2 cellular contexts compared by ENCODE assay signal in genomic region chr5:10656176-10656830, GRCh38.
TF ChIP-seq lines count a peak whose summit lies in the region.

No MANE protein-coding gene starts in this region.

TF ChIP-seq in IMR-90, 13 proteins besides CTCF, POLR2A, EP300 and RAD21:
- no peak for TF ChIP-seq SMC3 (IDR thresholded peaks at IDR 0.05; ENCODE audit: low read depth, low read length)
- no peak for TF ChIP-seq MXI1 (IDR thresholded peaks at IDR 0.05; ENCODE audit: borderline replicate concordance, low read depth, low read length)
- TF ChIP-seq RFX5 (IDR thresholded peaks at IDR 0.05; ENCODE audit: low read depth, low read length), result no peak
- no peak for TF ChIP-seq BHLHE40 (IDR thresholded peaks at IDR 0.05; ENCODE audit: low read depth, low read length)
- TF ChIP-seq FOS (IDR thresholded peaks at IDR 0.05; ENCODE audit: low read depth, low read length), result no peak
- TF ChIP-seq RCOR1 (IDR thresholded peaks at IDR 0.05; ENCODE audit: insufficient replicate concordance, low read length), result no peak
- no peak for TF ChIP-seq MAZ (IDR thresholded peaks at IDR 0.05; ENCODE audit: borderline replicate concordance, low read depth, low read length)
- TF ChIP-seq NFE2L2 (IDR thresholded peaks at IDR 0.05; ENCODE audit: low read depth, low read length), result no peak
- no peak for TF ChIP-seq ELK1 (IDR thresholded peaks at IDR 0.05; ENCODE audit: borderline replicate concordance, low read depth, low read length)
- no peak for TF ChIP-seq MAFK (IDR thresholded peaks at IDR 0.05; ENCODE audit: low read depth, low read length)
- no peak; the same call in 1 of the 2 replicates for TF ChIP-seq CEBPB (IDR thresholded peaks at IDR 0.05; ENCODE audit: low read depth, low read length)
- TF ChIP-seq USF2 (IDR thresholded peaks at IDR 0.05; ENCODE audit: low read depth, low read length), result no peak
- no peak for TF ChIP-seq CHD1 (IDR thresholded peaks at IDR 0.05; ENCODE audit: low read depth, low read length)
TF ChIP-seq in IMR-90: peak in this region for 0.

TF ChIP-seq in H1, 55 proteins besides CTCF, POLR2A, EP300 and RAD21:
- TF ChIP-seq ASH2L (IDR thresholded peaks at IDR 0.05; ENCODE audit: low read length) (no peak), GABPA (IDR thresholded peaks at IDR 0.05; ENCODE audit: borderline replicate concordance, insufficient read depth, low read length) (no peak), KDM5A (IDR thresholded peaks at IDR 0.05; ENCODE audit: low read length) (no peak), GTF2F1 (IDR thresholded peaks at IDR 0.05; ENCODE audit: borderline replicate concordance, low read depth, low read length) (no peak), SUZ12 (IDR thresholded peaks at IDR 0.05; ENCODE audit: low read length) (no peak), CEBPB (IDR thresholded peaks at IDR 0.05; ENCODE audit: low read depth, low read length) (no peak), CHD2 (IDR thresholded peaks at IDR 0.05; ENCODE audit: low read length) (no peak), NRF1 (IDR thresholded peaks at IDR 0.05; ENCODE audit: low read depth, low read length) (no peak), SIRT6 (IDR thresholded peaks at IDR 0.05; ENCODE audit: low read length) (no peak)
